ENCODE assay signal across 12 cellular contexts in the genomic region with DNA sequence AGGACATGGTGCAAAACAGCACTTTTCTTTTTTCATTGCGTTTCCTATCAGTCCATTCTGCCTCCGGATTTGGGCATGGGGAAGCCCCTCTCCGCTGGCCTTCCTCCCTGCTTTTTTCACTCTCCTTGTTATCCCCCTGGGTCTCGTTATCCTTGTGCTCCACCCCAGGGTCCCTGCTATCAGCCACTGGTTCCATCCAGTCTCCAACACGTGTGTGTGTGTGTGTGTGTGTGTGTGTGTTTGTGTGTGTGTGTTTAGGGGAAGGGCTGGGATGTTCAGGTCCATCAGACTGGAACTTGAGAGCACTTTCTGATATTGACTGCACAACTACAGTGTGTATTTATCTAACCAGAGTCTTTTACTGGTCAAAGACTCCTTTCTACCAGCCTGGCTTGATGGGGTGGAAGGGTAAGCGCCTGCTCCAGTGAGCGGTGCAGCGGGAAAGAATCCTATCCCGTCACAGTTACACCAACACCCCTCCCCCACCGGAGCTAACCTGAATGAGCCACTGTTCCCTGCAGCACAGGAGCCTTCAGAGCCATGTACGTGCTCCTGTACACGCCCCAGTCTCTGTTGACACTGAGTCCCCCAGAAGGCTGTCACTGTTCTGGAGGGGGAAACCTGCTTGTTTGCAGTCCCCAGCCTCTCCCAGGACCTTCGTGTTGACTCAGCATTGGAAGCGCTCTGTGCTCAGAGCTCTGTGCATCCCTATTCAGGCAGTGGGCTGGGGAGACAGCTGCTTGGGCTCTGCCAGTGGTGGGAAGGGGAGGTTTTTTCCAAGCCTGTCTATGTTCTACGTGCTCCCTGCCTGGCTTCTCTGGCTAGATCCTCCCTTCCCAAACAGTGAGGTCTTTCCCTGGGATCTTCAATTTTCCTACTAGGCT. TPM values are rescaled to one million over a fixed set of nuclear protein-coding genes. Genes with fewer than 3 reads are reported as not detected.
A peak's percentile ranks its signal among the peaks of the same experiment; 100 is the strongest.
DNase-seq lines count a peak whose midpoint lies in the region; TF ChIP-seq lines count a peak whose summit lies in the region.
"Had no signal": no experiment of that assay in that cellular context is flagged by ENCODE, and none has a peak within 500 bp of the region (broad histone marks: within the 10 kb centered on the region; RNA-seq: fewer than 3 reads in every experiment).

No MANE protein-coding gene starts in this region.

- peaks cover 32% of the 10 kb centered on the region for H3K27me3 Mint-ChIP-seq in T-helper 2 cell treated with Interferon-gamma antibody and Interleukin-4, amounts not matched to agents 5 μg/mL and 100 μg/mL, for 36 hours (ENCODE audit: low read depth)
- H3K27me3 Mint-ChIP-seq in activated CD4-positive, alpha-beta T cell treated with anti-CD3 and anti-CD28 coated beads, Interleukin-2, amount 10 ng/mL, durations not matched to agents 24 days and 14 days: peaks cover 27% of the 10 kb centered on the region

- TF ChIP-seq POLR2A in lower leg skin (IDR thresholded peaks at IDR 0.05): no peak

- no peaks in the 10 kb centered on the region for H3K9me3 Mint-ChIP-seq in T-helper 2 cell treated with Interferon-gamma antibody and Interleukin-4, amounts not matched to agents 5 μg/mL and 100 μg/mL, for 36 hours
- no peaks in the 10 kb centered on the region for H3K9me3 Mint-ChIP-seq in activated CD4-positive, alpha-beta T cell treated with anti-CD3 and anti-CD28 coated beads, Interleukin-2, amount 10 ng/mL, durations not matched to agents 24 days and 14 days
- H3K9me3 Mint-ChIP-seq: CD4-positive, alpha-beta T cell had no signal

- peak overlapping the region; percentile 33; the same call in 1 of the 2 replicates for H3K27ac ChIP-seq in WERI-Rb-1
- H3K27ac ChIP-seq: ascending aorta, RWPE1, thoracic aorta had no signal

- H3K4me3 ChIP-seq in WERI-Rb-1 (ENCODE audit: low read depth, low read length) (peak overlapping the region; percentile 21), lower leg skin (ENCODE audit: low read depth, poor library complexity, severe bottlenecking) (no peak overlapping the region)
- H3K4me3 ChIP-seq: ascending aorta, thoracic aorta had no signal

- WGBS in lower leg skin, 2 donors: 19 to 32% methylated on average over 13 to 15 of the region's 15 CpGs

- H3K36me3 Mint-ChIP-seq in T-helper 2 cell treated with Interferon-gamma antibody and Interleukin-4, amounts not matched to agents 5 μg/mL and 100 μg/mL, for 36 hours (ENCODE audit: low read depth): no peaks in the 10 kb centered on the region
- no peaks in the 10 kb centered on the region for H3K36me3 Mint-ChIP-seq in activated CD4-positive, alpha-beta T cell treated with anti-CD3 and anti-CD28 coated beads, Interleukin-2, amount 10 ng/mL, durations not matched to agents 24 days and 14 days (ENCODE audit: low read depth)

- DNase-seq in DMS153 treated with DMSO at 0.1 percent for 48 hours (lab: John Stamatoyannopoulos, UW; ENCODE audit: unreplicated experiment) (peak; percentile 61), NCI-H1105 treated with DMSO at 0.1 percent for 48 hours (lab: John Stamatoyannopoulos, UW) (peak; percentile 21), WERI-Rb-1 (peak; percentile 74), myocyte (ENCODE audit: low read depth) (peak; percentile 32), RPMI8226 (no peak), lower leg skin (ENCODE audit: low spot score in 2 of 2) (no peak)
- no peak for DNase-seq in T-helper 2 cell treated with Interferon-gamma antibody and Interleukin-4, amounts not matched to agents 5 μg/mL and 100 μg/mL, for 36 hours (ENCODE audit: low spot score)
- DNase-seq in activated CD4-positive, alpha-beta T cell treated with anti-CD3 and anti-CD28 coated beads, Interleukin-2, amount 10 ng/mL, durations not matched to agents 24 days and 14 days: no peak
- DNase-seq: CD4-positive, alpha-beta T cell had no signal

- H3K27me3 ChIP-seq in WERI-Rb-1 (ENCODE audit: insufficient read depth, low read depth, severe bottlenecking): no peaks in the 10 kb centered on the region
- H3K27me3 ChIP-seq: ascending aorta had no signal

- H3K9me3 ChIP-seq in WERI-Rb-1 (ENCODE audit: severe bottlenecking): no peaks in the 10 kb centered on the region
- H3K9me3 ChIP-seq: ascending aorta, thoracic aorta had no signal

- no peaks in the 10 kb centered on the region for H3K36me3 ChIP-seq in WERI-Rb-1
- H3K36me3 ChIP-seq: ascending aorta, thoracic aorta had no signal

- intact Hi-C loops in lower leg skin (cut with DNase I; ENCODE audit: low total_unique reads): no loop called here
- intact Hi-C loops in activated CD4-positive, alpha-beta T cell treated with anti-CD3 and anti-CD28 coated beads, Interleukin-2, amount 10 ng/mL, durations not matched to agents 24 days and 14 days (cut with micrococcal nuclease): no loop called here

- TF ChIP-seq CTCF in WERI-Rb-1 (IDR thresholded peaks at IDR 0.05; ENCODE audit: low read depth, low read length) (no peak), lower leg skin (IDR thresholded peaks at IDR 0.05) (peak in 1 of 3 donors; percentile 65)

- no peak overlapping the region for H3K4me3 Mint-ChIP-seq in T-helper 2 cell treated with Interferon-gamma antibody and Interleukin-4, amounts not matched to agents 5 μg/mL and 100 μg/mL, for 36 hours
- no peak overlapping the region for H3K4me3 Mint-ChIP-seq in activated CD4-positive, alpha-beta T cell treated with anti-CD3 and anti-CD28 coated beads, Interleukin-2, amount 10 ng/mL, durations not matched to agents 24 days and 14 days
- H3K4me3 Mint-ChIP-seq: CD4-positive, alpha-beta T cell had no signal

- no peak overlapping the region for H3K27ac Mint-ChIP-seq in T-helper 2 cell treated with Interferon-gamma antibody and Interleukin-4, amounts not matched to agents 5 μg/mL and 100 μg/mL, for 36 hours
- H3K27ac Mint-ChIP-seq in activated CD4-positive, alpha-beta T cell treated with anti-CD3 and anti-CD28 coated beads, Interleukin-2, amount 10 ng/mL, durations not matched to agents 24 days and 14 days: no peak overlapping the region
- H3K27ac Mint-ChIP-seq: CD4-positive, alpha-beta T cell had no signal

- H3K4me1 Mint-ChIP-seq in T-helper 2 cell treated with Interferon-gamma antibody and Interleukin-4, amounts not matched to agents 5 μg/mL and 100 μg/mL, for 36 hours (ENCODE audit: low read depth): no peaks in the 10 kb centered on the region
- no peaks in the 10 kb centered on the region for H3K4me1 Mint-ChIP-seq in activated CD4-positive, alpha-beta T cell treated with anti-CD3 and anti-CD28 coated beads, Interleukin-2, amount 10 ng/mL, durations not matched to agents 24 days and 14 days

RNA-seq across cellular contexts. Expression of a gene that starts 4.6 kb away (rescaled TPM):
- total RNA-seq in myocyte (0.48 and 0.62 TPM in 2 replicates), lower leg skin (1 to 10 TPM in 1 of 4 donors, under 1 TPM in 2, not detected in 1; 0.58 to 1.4 (median 0.84) TPM)
- polyA plus RNA-seq in myocyte (2012): 1.7 TPM
- not detected in 2 replicates for total RNA-seq in activated CD4-positive, alpha-beta T cell treated with anti-CD3 and anti-CD28 coated beads, Interleukin-2, amount 10 ng/mL, durations not matched to agents 24 days and 14 days
- total RNA-seq: ascending aorta; CD4-positive, alpha-beta T cell had no signal

RNA-seq across cellular contexts. Expression of a gene that starts 5.4 kb away (rescaled TPM):
- total RNA-seq in myocyte (159 and 173 TPM in 2 replicates), lower leg skin (10 to 100 TPM; 34.2 to 52.7 (median 42.7) TPM)
- 139 TPM for polyA plus RNA-seq in myocyte (2012)
- total RNA-seq in activated CD4-positive, alpha-beta T cell treated with anti-CD3 and anti-CD28 coated beads, Interleukin-2, amount 10 ng/mL, durations not matched to agents 24 days and 14 days: 0.26 and 0.47 TPM in 2 replicates

RNA-seq across cellular contexts. Expression of a gene that starts 20.9 kb away (rescaled TPM):
- total RNA-seq in myocyte (13.0 and 14.7 TPM in 2 replicates), lower leg skin (10 to 100 TPM; 13.3 to 37.8 (median 18.9) TPM)
- 22.2 TPM for polyA plus RNA-seq in myocyte (2012)
- 32.6 and 35.0 TPM in 2 replicates for total RNA-seq in activated CD4-positive, alpha-beta T cell treated with anti-CD3 and anti-CD28 coated beads, Interleukin-2, amount 10 ng/mL, durations not matched to agents 24 days and 14 days

RNA-seq across cellular contexts. Expression of a gene that starts 32.9 kb away (rescaled TPM):
- 5.8 and 9.0 TPM in 2 replicates for total RNA-seq in myocyte
- 4.5 TPM for polyA plus RNA-seq in myocyte (2012)
- total RNA-seq in lower leg skin: 1 to 10 TPM in 2 of 4 donors, under 1 TPM in 2; 0.17 to 2.1 (median 1.0) TPM
- total RNA-seq in activated CD4-positive, alpha-beta T cell treated with anti-CD3 and anti-CD28 coated beads, Interleukin-2, amount 10 ng/mL, durations not matched to agents 24 days and 14 days: 3.1 and 3.4 TPM in 2 replicates

RNA-seq across cellular contexts. Expression of a gene that starts 33.1 kb away (rescaled TPM):
- total RNA-seq in myocyte (382 and 388 TPM in 2 replicates), lower leg skin (10 to 100 TPM; 37.8 to 73.1 (median 58.4) TPM)
- 301 TPM for polyA plus RNA-seq in myocyte (2012)
- 37.8 and 38.3 TPM in 2 replicates for total RNA-seq in activated CD4-positive, alpha-beta T cell treated with anti-CD3 and anti-CD28 coated beads, Interleukin-2, amount 10 ng/mL, durations not matched to agents 24 days and 14 days

Comparison
In these comparisons a context has a peak if more than half of its experiments do, and no peak if none do; other contexts are left out.
1. DNase-seq: peak in DMS153 treated with DMSO at 0.1 percent for 48 hours (single experiment), NCI-H1105 treated with DMSO at 0.1 percent for 48 hours (single experiment), WERI-Rb-1 (single experiment) and myocyte (single experiment); none in RPMI8226 (single experiment), lower leg skin (0 of 2), T-helper 2 cell treated with Interferon-gamma antibody and Interleukin-4, amounts not matched to agents 5 μg/mL and 100 μg/mL, for 36 hours (single experiment) and activated CD4-positive, alpha-beta T cell treated with anti-CD3 and anti-CD28 coated beads, Interleukin-2, amount 10 ng/mL, durations not matched to agents 24 days and 14 days (single experiment).
2. RNA of a gene that starts 5.4 kb away (total RNA-seq): 159 to 173 TPM in myocyte and 34.2 to 52.7 TPM in lower leg skin; 0.26 to 0.47 TPM in activated CD4-positive, alpha-beta T cell treated with anti-CD3 and anti-CD28 coated beads, Interleukin-2, amount 10 ng/mL, durations not matched to agents 24 days and 14 days; every median in the first group is over 10 times any median in the second.